In the genomic region with DNA sequence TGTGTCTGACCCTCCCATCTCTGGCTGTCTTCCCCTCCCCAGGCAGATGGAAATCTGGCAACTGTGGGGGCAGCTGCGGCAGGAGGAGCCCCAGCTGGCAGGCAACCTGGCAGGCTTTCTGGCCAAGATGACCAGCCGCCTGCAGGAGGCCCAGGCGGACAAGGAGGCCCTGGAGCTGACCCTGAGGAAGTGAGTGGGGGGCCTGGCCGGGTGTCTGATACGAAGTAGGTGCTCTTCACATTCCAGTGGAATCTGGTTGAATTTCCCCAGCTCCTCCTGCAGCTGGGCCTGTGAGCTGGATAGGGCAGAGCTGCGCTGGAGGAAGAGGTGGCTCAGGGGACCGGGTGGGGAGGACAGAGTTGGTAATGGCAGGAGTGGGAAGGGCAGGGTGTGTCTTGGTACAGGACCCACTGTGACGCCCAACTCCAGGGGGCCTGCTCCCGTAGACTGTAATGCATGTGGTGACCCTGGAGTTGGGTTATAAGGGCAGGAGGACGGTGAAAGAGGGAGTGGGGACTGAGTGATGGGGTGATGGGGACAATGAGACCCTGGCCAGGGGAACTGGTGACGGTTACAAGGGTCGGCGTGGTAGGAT, we compare ENCODE assay signal across 16 cellular contexts. TPM values are rescaled to one million over a fixed set of nuclear protein-coding genes. Genes with fewer than 3 reads are reported as not detected.
DNase-seq lines count a peak whose midpoint lies in the region; ATAC-seq and TF ChIP-seq lines count a peak whose summit lies in the region.
"Had no signal": no experiment of that assay in that cellular context is flagged by ENCODE, and none has a peak within 500 bp of the region (broad histone marks: within the 10 kb centered on the region; RNA-seq: fewer than 3 reads in every experiment).

No MANE protein-coding gene starts in this region.

- no peaks in the 10 kb centered on the region for H3K27me3 ChIP-seq in BLaER1

- H4K20me1 ChIP-seq in BLaER1, result no peaks in the 10 kb centered on the region

- H3K4me1 ChIP-seq in BLaER1, result peaks cover 61% of the 10 kb centered on the region

- H3K27ac ChIP-seq in BLaER1, result 0 out of 2 replicates have a peak overlapping the region, but pooled peaks have one; percentile 45

- no peak overlapping the region for H3K9ac ChIP-seq in BLaER1

- ATAC-seq in sciatic nerve, result no peak
- no peak for ATAC-seq in HG03565 (IDR thresholded peaks at IDR 0.05; ENCODE audit: unreplicated experiment)
- no peak for ATAC-seq in HG03432 (IDR thresholded peaks at IDR 0.05; ENCODE audit: unreplicated experiment)

- no peaks in the 10 kb centered on the region for H3K36me3 ChIP-seq in BLaER1

- peaks cover 9% of the 10 kb centered on the region for H3K27me3 Mint-ChIP-seq in glutamatergic neuron (ENCODE audit: unreplicated experiment)

- no peak overlapping the region for H3K4me3 ChIP-seq in BLaER1

- H3K4me3 Mint-ChIP-seq in glutamatergic neuron (ENCODE audit: unreplicated experiment), result peak overlapping the region; percentile 46

- no peaks in the 10 kb centered on the region for H3K36me3 Mint-ChIP-seq in glutamatergic neuron (ENCODE audit: unreplicated experiment)

- no peak for TF ChIP-seq CTCF in glutamatergic neuron (IDR thresholded peaks at IDR 0.05; ENCODE audit: partially characterized antibody, unreplicated experiment)

- peaks cover 11% of the 10 kb centered on the region for H3K4me1 Mint-ChIP-seq in glutamatergic neuron (ENCODE audit: low read depth, unreplicated experiment)

- H3K9me3 ChIP-seq in BLaER1, result no peaks in the 10 kb centered on the region

- peak; percentile 15 for DNase-seq in D341Med (ENCODE audit: low spot score)
- DNase-seq in glutamatergic neuron, result no peak
- DNase-seq in sciatic nerve (ENCODE audit: low spot score), result peak; percentile 43
- no peak for DNase-seq in NCI-H1417 treated with DMSO at 0.1 percent for 48 hours (lab: John Stamatoyannopoulos, UW)
- DNase-seq: DMS53, HCEC 1CT, IMR-90, Kasumi-1, NCI-H1105 treated with DMSO at 0.1 percent for 48 hours, NCI-H187 treated with DMSO at 0.1 percent for 48 hours, NCI-H510A treated with DMSO at 0.1 percent for 48 hours had no signal

- no peak overlapping the region for H3K27ac Mint-ChIP-seq in glutamatergic neuron (ENCODE audit: unreplicated experiment)

- peak overlapping the region; percentile 74; the same call in 1 of the 2 replicates for H3K4me2 ChIP-seq in BLaER1

- intact Hi-C loops in sciatic nerve (cut with DNase I), result no loop called here

- H3K9me3 Mint-ChIP-seq in glutamatergic neuron (ENCODE audit: unreplicated experiment), result peaks cover 8% of the 10 kb centered on the region

RNA-seq across cellular contexts. Expression of a gene that starts 19.7 kb away (rescaled TPM):
- not detected for total RNA-seq in glutamatergic neuron (ENCODE audit: unreplicated experiment)
- 0.27 TPM for total RNA-seq in sciatic nerve
- total RNA-seq: HT-29, IMR-90, RPMI7951 had no signal

RNA-seq across cellular contexts. Expression of a gene that starts 38.8 kb away (rescaled TPM):
- 41.3 TPM for total RNA-seq in glutamatergic neuron (ENCODE audit: unreplicated experiment)
- 142 TPM for total RNA-seq in sciatic nerve

Comparison
In these comparisons a context has a peak if more than half of its experiments do, and no peak if none do; other contexts are left out.
1. DNase-seq: peak in D341Med (single experiment) and sciatic nerve (single experiment); none in glutamatergic neuron (single experiment) and NCI-H1417 treated with DMSO at 0.1 percent for 48 hours (single experiment).